ENCODE assay signal across 14 cellular contexts in genomic region chr6:37308084-37308817, GRCh38. TPM values are rescaled to one million over a fixed set of nuclear protein-coding genes. Genes with fewer than 3 reads are reported as not detected.
A peak's percentile ranks its signal among the peaks of the same experiment; 100 is the strongest.
DNase-seq lines count a peak whose midpoint lies in the region; ATAC-seq and TF ChIP-seq lines count a peak whose summit lies in the region.
"Had no signal": no experiment of that assay in that cellular context is flagged by ENCODE, and none has a peak within 500 bp of the region (broad histone marks: within the 10 kb centered on the region; RNA-seq: fewer than 3 reads in every experiment).

No MANE protein-coding gene starts in this region.

- no peaks in the 10 kb centered on the region for H3K4me1 Mint-ChIP-seq in MCF 10A (ENCODE audit: insufficient read depth, unreplicated experiment)
- peaks cover 2% of the 10 kb centered on the region for H3K4me1 Mint-ChIP-seq in activated CD4-positive, alpha-beta T cell treated with anti-CD3 and anti-CD28 coated beads for 36 hours

- peaks cover 7% of the 10 kb centered on the region for H3K4me1 ChIP-seq in upper lobe of right lung

- no TSS peak for BruUV-seq in MCF 10A (replicated peaks; lab: Mats Ljungman, UMichigan)

- no peak overlapping the region for H3K27ac Mint-ChIP-seq in MCF 10A (ENCODE audit: low read depth, unreplicated experiment)
- H3K27ac Mint-ChIP-seq in activated CD4-positive, alpha-beta T cell treated with anti-CD3 and anti-CD28 coated beads for 36 hours, result no peak overlapping the region
- H3K27ac Mint-ChIP-seq: activated T-helper 2 cell treated with anti-CD3 and anti-CD28 coated beads, Interferon-gamma antibody, Interleukin-2, Interleukin-4, amounts not matched to agents 10 μg/mL and 5 μg/mL and 100 μg/mL, durations not matched to agents 14 hours and 24 hours and 36 hours had no signal

- peaks cover 24% of the 10 kb centered on the region for H3K36me3 Mint-ChIP-seq in MCF 10A (ENCODE audit: insufficient read depth, unreplicated experiment)
- H3K36me3 Mint-ChIP-seq in activated CD4-positive, alpha-beta T cell treated with anti-CD3 and anti-CD28 coated beads for 36 hours (ENCODE audit: low read depth), result peaks cover 18% of the 10 kb centered on the region

- DNase-seq in T47D (ENCODE audit: low read depth in 1 of 2, low spot score in 1 of 2), result peak; percentile 33 to 57
- DNase-seq in MCF 10A (ENCODE audit: unreplicated experiment), result no peak
- peak; percentile 13 for DNase-seq in RKO (ENCODE audit: low spot score)
- DNase-seq in left ventricle myocardium superior, result no peak
- no peak for DNase-seq in upper lobe of right lung
- no peak for DNase-seq in activated CD4-positive, alpha-beta T cell treated with anti-CD3 and anti-CD28 coated beads for 36 hours
- no peak for DNase-seq in activated effector memory CD4-positive, alpha-beta T cell treated with Interleukin-2 at 50 U/mL for 16 hours
- DNase-seq: ACHN, foreskin melanocyte, KG1, T-helper 1 cell had no signal

- POLR2A ChIA-PET in MCF 10A (lab: Yijun Ruan, JAX), result interaction anchor here (0.6 kb wide), 1 partner anchor 12 kb away, joined by 3 read pairs; no protein-coding TSS in a partner anchor
- POLR2A ChIA-PET in activated CD4-positive, alpha-beta T cell treated with anti-CD3 and anti-CD28 coated beads for 36 hours (lab: Charles Lee), result interaction anchor here (0.6 kb wide), 1 partner anchor 257 kb away, joined by 4 read pairs; no protein-coding TSS in a partner anchor

- H3K9me3 ChIP-seq in upper lobe of right lung, result no peaks in the 10 kb centered on the region

- H3K36me3 ChIP-seq in upper lobe of right lung, result peaks cover 24% of the 10 kb centered on the region

- H3K27me3 Mint-ChIP-seq in MCF 10A (ENCODE audit: insufficient read depth, unreplicated experiment), result no peaks in the 10 kb centered on the region
- H3K27me3 Mint-ChIP-seq in activated CD4-positive, alpha-beta T cell treated with anti-CD3 and anti-CD28 coated beads for 36 hours, result no peaks in the 10 kb centered on the region

- no peaks in the 10 kb centered on the region for H3K27me3 ChIP-seq in upper lobe of right lung

- H3K4me3 Mint-ChIP-seq in MCF 10A (ENCODE audit: unreplicated experiment), result no peak overlapping the region
- no peak overlapping the region for H3K4me3 Mint-ChIP-seq in activated CD4-positive, alpha-beta T cell treated with anti-CD3 and anti-CD28 coated beads for 36 hours

- intact Hi-C loops in MCF 10A (cut with micrococcal nuclease), result no loop called here
- intact Hi-C loops in left ventricle myocardium superior (cut with micrococcal nuclease), result no loop called here
- intact Hi-C loops in upper lobe of right lung (cut with DNase I), result no loop called here
- intact Hi-C loops in activated CD4-positive, alpha-beta T cell treated with anti-CD3 and anti-CD28 coated beads for 36 hours (cut with DNase I, micrococcal nuclease), result no loop called here

- CTCF ChIA-PET in MCF 10A (lab: Yijun Ruan, JAX), result interaction anchor here (0.6 kb wide), 3 partner anchors 22 to 1365 kb away, joined by 3 read pairs; no protein-coding TSS in a partner anchor
- CTCF ChIA-PET in activated CD4-positive, alpha-beta T cell treated with anti-CD3 and anti-CD28 coated beads for 36 hours (lab: Charles Lee), result interaction anchor here (1.1 kb wide), 1 partner anchor 33 kb away, joined by 3 read pairs; no protein-coding TSS in a partner anchor

- no peak overlapping the region for H3K4me3 ChIP-seq in upper lobe of right lung

- H3K9me3 Mint-ChIP-seq in MCF 10A (ENCODE audit: unreplicated experiment), result no peaks in the 10 kb centered on the region
- H3K9me3 Mint-ChIP-seq in activated CD4-positive, alpha-beta T cell treated with anti-CD3 and anti-CD28 coated beads for 36 hours (ENCODE audit: low read depth), result no peaks in the 10 kb centered on the region
- H3K9me3 Mint-ChIP-seq: activated T-helper 2 cell treated with anti-CD3 and anti-CD28 coated beads, Interferon-gamma antibody, Interleukin-2, Interleukin-4, amounts not matched to agents 10 μg/mL and 5 μg/mL and 100 μg/mL, durations not matched to agents 14 hours and 24 hours and 36 hours had no signal

- TF ChIP-seq CTCF in MCF 10A (IDR thresholded peaks at IDR 0.05; ENCODE audit: unreplicated experiment) (no peak), upper lobe of right lung (IDR thresholded peaks at IDR 0.05) (no peak)

- no peak overlapping the region for H3K27ac ChIP-seq in upper lobe of right lung

- ATAC-seq in left ventricle myocardium superior, result peak; percentile 52
- peak; percentile 62 for ATAC-seq in upper lobe of right lung
- no peak for ATAC-seq in HG03342 (IDR thresholded peaks at IDR 0.05; ENCODE audit: unreplicated experiment)
- no peak for ATAC-seq in activated CD4-positive, alpha-beta T cell treated with anti-CD3 and anti-CD28 coated beads for 36 hours
- ATAC-seq: HCT116 had no signal

- in situ Hi-C loops in T47D (cut with HindIII; ENCODE audit: low pct_unique_long_range_greater_than_20kb, low sequenced_read_pairs), result no loop called here

RNA-seq across cellular contexts. Expression of gene RNF8, which starts 45.5 kb away (rescaled TPM):
- total RNA-seq in MCF 10A (2022) (22.0 and 23.4 TPM in 2 replicates), left ventricle myocardium superior (15.7 TPM), upper lobe of right lung (17.6 TPM)
- total RNA-seq in activated CD4-positive, alpha-beta T cell treated with anti-CD3 and anti-CD28 coated beads for 36 hours, result 10 to 100 TPM; 20.6 to 23.8 TPM

RNA-seq across cellular contexts. Expression of gene TMEM217, which starts 50.3 kb away (rescaled TPM):
- 3.2 and 4.6 TPM in 2 replicates for total RNA-seq in MCF 10A (2022)
- not detected for total RNA-seq in left ventricle myocardium superior
- total RNA-seq in upper lobe of right lung, result 1.8 TPM
- 1 to 10 TPM; 2.5 TPM for total RNA-seq in activated CD4-positive, alpha-beta T cell treated with anti-CD3 and anti-CD28 coated beads for 36 hours

RNA-seq across cellular contexts. Expression of gene TBC1D22B, which starts 50.7 kb away (rescaled TPM):
- 12.9 and 14.6 TPM in 2 replicates for total RNA-seq in MCF 10A (2022)
- 6.3 TPM for total RNA-seq in left ventricle myocardium superior
- total RNA-seq in upper lobe of right lung, result 12.4 TPM
- total RNA-seq in activated CD4-positive, alpha-beta T cell treated with anti-CD3 and anti-CD28 coated beads for 36 hours, result 10 to 100 TPM; 14.9 to 17.0 TPM

Comparison
In these comparisons a context has a peak if more than half of its experiments do, and no peak if none do; other contexts are left out.
1. DNase-seq: peak in T47D (2 of 2) and RKO (single experiment); none in MCF 10A (single experiment), left ventricle myocardium superior (single experiment), upper lobe of right lung (single experiment), activated CD4-positive, alpha-beta T cell treated with anti-CD3 and anti-CD28 coated beads for 36 hours (single experiment) and activated effector memory CD4-positive, alpha-beta T cell treated with Interleukin-2 at 50 U/mL for 16 hours (single experiment).
2. ATAC-seq: peak in left ventricle myocardium superior (single experiment) and upper lobe of right lung (single experiment); none in HG03342 (single experiment) and activated CD4-positive, alpha-beta T cell treated with anti-CD3 and anti-CD28 coated beads for 36 hours (single experiment).